Comparison of ENCODE assay signal across 8 cellular contexts in the genomic region with DNA sequence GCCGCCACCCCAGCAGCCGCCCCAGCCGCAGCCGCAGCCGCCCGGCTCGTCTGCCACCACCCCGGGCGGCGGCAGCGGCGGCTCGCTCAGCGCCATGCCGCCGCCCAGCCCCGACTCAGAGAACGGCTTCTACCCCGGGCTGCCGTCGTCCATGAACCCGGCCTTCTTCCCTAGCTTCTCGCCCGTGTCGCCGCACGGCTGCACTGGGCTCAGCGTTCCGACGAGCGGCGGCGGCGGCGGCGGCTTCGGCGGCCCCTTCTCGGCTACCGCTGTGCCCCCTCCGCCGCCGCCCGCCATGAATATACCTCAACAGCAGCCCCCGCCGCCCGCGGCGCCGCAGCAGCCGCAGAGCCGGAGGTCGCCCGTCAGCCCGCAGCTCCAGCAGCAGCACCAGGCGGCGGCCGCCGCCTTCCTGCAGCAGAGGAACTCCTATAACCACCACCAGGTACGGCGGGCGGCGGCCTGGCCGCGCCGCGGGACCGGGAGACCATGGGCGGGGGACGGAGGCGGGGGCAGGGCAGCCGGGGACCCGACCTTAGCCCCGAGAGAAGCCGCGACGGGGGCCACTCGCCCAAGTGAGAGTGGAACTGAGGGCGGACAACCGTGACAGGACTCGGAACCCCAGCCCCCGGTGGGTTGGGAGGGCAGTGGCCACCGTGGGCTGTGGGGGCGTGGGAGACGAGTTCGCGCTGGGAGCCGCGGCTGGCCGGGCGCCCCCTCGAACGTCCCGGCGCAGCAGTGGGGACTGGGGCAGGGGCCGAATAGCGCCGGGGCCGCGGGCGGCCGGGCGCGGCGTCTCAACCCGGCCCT. TPM values are rescaled to one million over a fixed set of nuclear protein-coding genes. Genes with fewer than 3 reads are reported as not detected.
A peak's percentile ranks its signal among the peaks of the same experiment; 100 is the strongest.
DNase-seq lines count a peak whose midpoint lies in the region; ATAC-seq and TF ChIP-seq lines count a peak whose summit lies in the region.

No MANE protein-coding gene starts in this region.

- H3K4me3 Mint-ChIP-seq in activated naive CD4-positive, alpha-beta T cell treated with anti-CD3 and anti-CD28 coated beads, Interleukin-2, amount 10 ng/mL, durations not matched to agents 7 days and 5 days = peak overlapping the region; percentile 92

- H4K91ac ChIP-seq in trophoblast cell (ENCODE audit: low read depth, low read length) = peak overlapping the region; percentile 97

- H3K14ac ChIP-seq in trophoblast cell (ENCODE audit: low read length) = peak overlapping the region; percentile 100

- peak overlapping the region; percentile 76 for H2BK12ac ChIP-seq in trophoblast cell (ENCODE audit: low read length)

- peak overlapping the region; percentile 92 for H3K9ac ChIP-seq in trophoblast cell (ENCODE audit: low read length)

- H3K4me2 ChIP-seq in trophoblast cell (ENCODE audit: low read length) = peak overlapping the region; percentile 99

- peak overlapping the region; percentile 86 for H3K27ac Mint-ChIP-seq in activated naive CD4-positive, alpha-beta T cell treated with anti-CD3 and anti-CD28 coated beads, Interleukin-2, amount 10 ng/mL, durations not matched to agents 7 days and 5 days

- peak overlapping the region; percentile 100 for H3K4ac ChIP-seq in trophoblast cell (ENCODE audit: low read depth, low read length)

- H4K12ac ChIP-seq in trophoblast cell (ENCODE audit: low read depth, low read length) = peak overlapping the region; percentile 96

- H3K36me3 ChIP-seq in trophoblast cell (ENCODE audit: control insufficient read depth in 1 of 2, insufficient read depth in 2 of 2, low read length in 2 of 2) = peaks cover 0 to 1% of the 10 kb centered on the region in 2 experiments
- H3K36me3 ChIP-seq in upper lobe of left lung = peaks cover 0 to 14% (median 4%) of the 10 kb centered on the region in 4 donors

- WGBS in trophoblast cell (ENCODE audit: extremely low coverage, insufficient coverage, insufficient read length) = no CpG with 5 or more reads among the region's 106 CpGs
- 0% methylated on average over 87 of the region's 106 CpGs; no CpG with 5 or more reads in 1 of the 2 donors for WGBS in upper lobe of left lung, 2 donors

- H3K27ac ChIP-seq in C4-2B = peak overlapping the region; percentile 75
- H3K27ac ChIP-seq in trophoblast cell (ENCODE audit: low read depth, low read length) = peak overlapping the region; percentile 95
- H3K27ac ChIP-seq in upper lobe of left lung = peak overlapping the region; percentile 99 to 100 (median 100)

- H3K18ac ChIP-seq in trophoblast cell (ENCODE audit: low read length) = peak overlapping the region; percentile 100

- peaks cover 16% of the 10 kb centered on the region for H3K36me3 Mint-ChIP-seq in activated naive CD4-positive, alpha-beta T cell treated with anti-CD3 and anti-CD28 coated beads, Interleukin-2, amount 10 ng/mL, durations not matched to agents 7 days and 5 days

- ATAC-seq in GM21723 (IDR thresholded peaks at IDR 0.05; ENCODE audit: unreplicated experiment) = peak; percentile 1
- ATAC-seq in upper lobe of left lung (ENCODE audit: low FRiP score in 2 of 2) = peak in 1 of 2 donors; percentile 1

- peak overlapping the region; percentile 98 for H4K8ac ChIP-seq in trophoblast cell (ENCODE audit: low read depth, low read length)

- H3K9me3 ChIP-seq in trophoblast cell (ENCODE audit: insufficient read depth, low read depth, low read length) = no peaks in the 10 kb centered on the region
- no peaks in the 10 kb centered on the region for H3K9me3 ChIP-seq in upper lobe of left lung

- CTCF ChIA-PET in activated naive CD4-positive, alpha-beta T cell treated with anti-CD3 and anti-CD28 coated beads, Interleukin-2, amount 10 ng/mL, durations not matched to agents 7 days and 5 days (lab: Charles Lee) = no interaction called here

- no peak for TF ChIP-seq POLR2A in upper lobe of left lung (IDR thresholded peaks at IDR 0.05)

- intact Hi-C loops in cardiac septum (cut with DNase I) = loop anchor here (5.0 to 10.0 kb wide), 5 partner anchors 142 to 1519 kb away; partner anchors contain the start of genes FBXL5 and RAB28

- DNase-seq in RKO (ENCODE audit: low spot score) = peak; percentile 15
- DNase-seq in activated naive CD4-positive, alpha-beta T cell treated with anti-CD3 and anti-CD28 coated beads, Interleukin-2, amount 10 ng/mL, durations not matched to agents 7 days and 5 days = peak; percentile 67
- DNase-seq in cardiac septum (ENCODE audit: low spot score) = peak; percentile 82
- peak; percentile 46 to 61 for DNase-seq in trophoblast cell
- DNase-seq in upper lobe of left lung = peak; percentile 52 to 94
- no peak for DNase-seq in DMS114 treated with DMSO at 0.1 percent for 48 hours (lab: John Stamatoyannopoulos, UW; ENCODE audit: unreplicated experiment)

- peaks cover 39% of the 10 kb centered on the region for H3K4me1 Mint-ChIP-seq in activated naive CD4-positive, alpha-beta T cell treated with anti-CD3 and anti-CD28 coated beads, Interleukin-2, amount 10 ng/mL, durations not matched to agents 7 days and 5 days

- peaks cover 34% of the 10 kb centered on the region for H3K79me1 ChIP-seq in trophoblast cell (ENCODE audit: low read length)

- H2AK5ac ChIP-seq in trophoblast cell (ENCODE audit: low read length) = peak overlapping the region; percentile 95

- peak overlapping the region; percentile 96 for H2BK5ac ChIP-seq in trophoblast cell (ENCODE audit: low read depth, low read length, poor library complexity)

- peak overlapping the region; percentile 95 for H3K4me3 ChIP-seq in trophoblast cell (ENCODE audit: low read depth, low read length)
- H3K4me3 ChIP-seq in upper lobe of left lung = peak overlapping the region; percentile 75 to 92 (median 92)

- H3K27me3 ChIP-seq in trophoblast cell (ENCODE audit: insufficient read depth, low read length) = no peaks in the 10 kb centered on the region
- H3K27me3 ChIP-seq in upper lobe of left lung = no peaks in the 10 kb centered on the region

- no peak for TF ChIP-seq EP300 in upper lobe of left lung (IDR thresholded peaks at IDR 0.05)

- H3K23ac ChIP-seq in trophoblast cell (ENCODE audit: low read length) = no peak overlapping the region

- no peaks in the 10 kb centered on the region for H3K4me1 ChIP-seq in trophoblast cell (ENCODE audit: control insufficient read depth in 1 of 2, insufficient read depth in 2 of 2, low read length in 2 of 2)
- peaks cover 13 to 35% (median 21%) of the 10 kb centered on the region in 4 donors for H3K4me1 ChIP-seq in upper lobe of left lung

- H2BK120ac ChIP-seq in trophoblast cell (ENCODE audit: insufficient read depth, low read length, poor library complexity) = peak overlapping the region; percentile 93

- no peaks in the 10 kb centered on the region for H3K27me3 Mint-ChIP-seq in activated naive CD4-positive, alpha-beta T cell treated with anti-CD3 and anti-CD28 coated beads, Interleukin-2, amount 10 ng/mL, durations not matched to agents 7 days and 5 days

- peak overlapping the region; percentile 100 for H2AFZ ChIP-seq in trophoblast cell (ENCODE audit: insufficient read depth, low read length, poor library complexity)

- no peaks in the 10 kb centered on the region for H3K9me3 Mint-ChIP-seq in activated naive CD4-positive, alpha-beta T cell treated with anti-CD3 and anti-CD28 coated beads, Interleukin-2, amount 10 ng/mL, durations not matched to agents 7 days and 5 days

- peaks cover 16% of the 10 kb centered on the region for H3K79me2 ChIP-seq in trophoblast cell (ENCODE audit: control insufficient read depth, insufficient read depth, low read length, poor library complexity)

- no peak for TF ChIP-seq CTCF in C4-2B (conservative IDR thresholded peaks at IDR 0.05)
- TF ChIP-seq CTCF in upper lobe of left lung (IDR thresholded peaks at IDR 0.05) = no peak

RNA-seq across cellular contexts. Expression of gene CPEB2, which starts 1.8 kb away (rescaled TPM):
- total RNA-seq in cardiac septum (17.7 TPM), upper lobe of left lung (10 to 100 TPM in 5 of 6 donors, 1 to 10 TPM in 1; 9.3 to 44.6 (median 22.9) TPM)
- 9.1 and 9.6 TPM in 2 replicates for polyA plus RNA-seq in trophoblast cell (2013)
